ENCODE assay signal across 8 cellular contexts in the genomic region with DNA sequence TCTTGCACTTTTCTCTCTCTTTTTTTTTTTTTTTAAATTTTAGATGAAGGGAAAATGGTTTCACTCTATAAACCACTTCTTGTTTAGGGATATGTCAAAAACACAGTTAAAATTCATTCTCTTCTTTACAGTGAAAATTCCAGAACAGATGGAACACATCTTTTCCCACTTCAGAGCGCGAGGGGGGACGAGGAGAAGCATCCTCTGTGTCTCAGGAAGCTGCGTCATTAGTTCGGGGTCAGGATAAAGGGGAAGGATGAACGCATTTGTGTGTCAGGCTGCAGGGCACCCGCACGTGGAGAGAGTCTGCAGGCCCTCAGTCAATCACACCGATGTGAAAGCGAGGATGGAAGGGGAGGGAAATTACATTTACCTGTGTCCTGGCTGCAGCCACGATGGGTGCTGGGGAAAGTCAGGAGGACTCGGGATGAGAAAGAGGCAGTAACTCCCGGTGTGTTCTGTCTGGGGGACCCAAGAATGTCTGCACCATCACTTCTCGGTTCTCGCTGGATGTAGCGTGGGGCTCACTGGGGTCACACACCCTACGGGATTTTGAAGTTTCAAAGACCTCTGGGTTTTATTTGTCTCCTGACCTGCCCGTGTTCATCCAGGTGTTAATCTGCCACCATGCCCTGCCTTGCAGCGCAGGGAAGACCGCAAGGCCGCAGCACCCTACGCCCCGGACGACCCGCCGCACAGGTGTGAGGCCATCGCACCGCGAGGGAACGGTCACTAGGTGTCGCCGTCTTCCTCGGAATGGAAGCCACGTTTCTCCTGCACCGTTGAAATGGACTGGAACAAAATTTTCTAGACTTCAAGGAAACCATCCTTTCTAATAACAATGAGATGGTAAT.
DNase-seq lines count a peak whose midpoint lies in the region; ATAC-seq, FAIRE-seq and TF ChIP-seq lines count a peak whose summit lies in the region.

No MANE protein-coding gene starts in this region.

- POLR2A ChIA-PET in CD4-positive, alpha-beta memory T cell (lab: Charles Lee; ENCODE audit: partially characterized antibody) = no interaction called here
- POLR2A ChIA-PET in HepG2 (lab: Yijun Ruan, JAX) = no interaction called here

- DNase-seq in CD4-positive, alpha-beta memory T cell = peak; percentile 62 to 73 (median 64)
- peak; percentile 60 for DNase-seq in activated CD4-positive, alpha-beta T cell treated with anti-CD3 and anti-CD28 coated beads for 1 hour
- DNase-seq in cerebellar cortex (ENCODE audit: low spot score) (peak; percentile 21), HepG2 (ENCODE audit: low spot score) (peak; percentile 28)
- DNase-seq in stimulated activated CD4-positive, alpha-beta T cell treated with anti-CD3 and anti-CD28 coated beads, TNF-alpha, amount 100 ng/mL, for 4 hours (ENCODE audit: low read depth in 3 of 3) = peak; percentile 58 to 63 (median 59)

- no TSS peak for BruUV-seq in HepG2 (replicated peaks; lab: Mats Ljungman, UMichigan)

- no peaks in the 10 kb centered on the region for H3K27me3 ChIP-seq in CD4-positive, alpha-beta memory T cell (ENCODE audit: insufficient read depth, low read length)
- peaks cover 5 to 66% of the 10 kb centered on the region in 2 experiments for H3K27me3 ChIP-seq in HepG2 (ENCODE audit: control insufficient read depth in 1 of 2, insufficient read depth in 2 of 2, low read length in 2 of 2)

- no peaks in the 10 kb centered on the region for H3K4me1 ChIP-seq in CD4-positive, alpha-beta memory T cell (ENCODE audit: insufficient read depth, low read length)
- H3K4me1 ChIP-seq in HepG2 (ENCODE audit: insufficient read depth, low read length) = no peaks in the 10 kb centered on the region

- no peak overlapping the region for H3K27ac ChIP-seq in CD4-positive, alpha-beta memory T cell (ENCODE audit: low read depth, low read length)
- no peak overlapping the region for H3K27ac ChIP-seq in HepG2 (ENCODE audit: extremely low read length, insufficient read depth, low read length)

- TF ChIP-seq POLR2A in HepG2 (IDR thresholded peaks at IDR 0.05; ENCODE audit: insufficient read depth in 1 of 2, low read depth in 2 of 2, low read length in 2 of 2) = no peak

- H3K4me2 ChIP-seq in HepG2 (ENCODE audit: low read depth, low read length) = no peak overlapping the region

- H3K36me3 Mint-ChIP-seq in CD4-positive, alpha-beta memory T cell = no peaks in the 10 kb centered on the region

- peaks cover 0 to 2% of the 10 kb centered on the region in 2 donors for H3K27me3 Mint-ChIP-seq in CD4-positive, alpha-beta memory T cell

- in situ Hi-C loops in HepG2 (cut with HindIII; ENCODE audit: extremely low pct_ligation_motif_present, low pct_unique_long_range_greater_than_20kb) = loop anchor here (25.0 kb wide), 1 partner anchor 523 kb away; no protein-coding TSS in a partner anchor

- CTCF ChIA-PET in CD4-positive, alpha-beta memory T cell (lab: Charles Lee; ENCODE audit: partially characterized antibody) = interaction anchor here (0.8 to 6.0 kb wide), 11 partner anchors 12 to 1528 kb away, joined by 3 to 68 read pairs (median 4); no protein-coding TSS in a partner anchor
- CTCF ChIA-PET in HepG2 (lab: Yijun Ruan, JAX; ENCODE audit: low intra/inter-chr PET ratio, low total read pairs) = interaction anchor here (2.3 to 2.6 kb wide), 2 partner anchors 1417 to 1528 kb away, joined by 7 to 9 read pairs; no protein-coding TSS in a partner anchor

- ATAC-seq in GM19463 (IDR thresholded peaks at IDR 0.05; ENCODE audit: unreplicated experiment) (peak; percentile 69), HepG2 (peak; percentile 94), GM21367 (IDR thresholded peaks at IDR 0.05; ENCODE audit: unreplicated experiment) (no peak)

- no peaks in the 10 kb centered on the region for H4K20me1 ChIP-seq in HepG2 (ENCODE audit: insufficient read depth, low read length)

- H3K79me2 ChIP-seq in HepG2 (ENCODE audit: insufficient read depth, low read length) = no peaks in the 10 kb centered on the region

- peak overlapping the region in 3 of 7 donors; percentile 61 to 84 (median 67) for H3K27ac Mint-ChIP-seq in CD4-positive, alpha-beta memory T cell

- intact Hi-C loops in CD4-positive, alpha-beta memory T cell (cut with micrococcal nuclease) = loop anchor here (1.0 to 10.0 kb wide), 5 partner anchors 42 to 1528 kb away; no protein-coding TSS in a partner anchor
- intact Hi-C loops in HepG2 (cut with micrococcal nuclease; ENCODE audit: unreplicated experiment) = loop anchor here (1.0 to 10.0 kb wide), 3 partner anchors 536 to 1528 kb away; no protein-coding TSS in a partner anchor

- TF ChIP-seq EP300 in HepG2 (IDR thresholded peaks at IDR 0.05; ENCODE audit: low read depth in 2 of 2, low read length in 2 of 2) (no peak), HepG2 (CRISPR knock-in tag; IDR thresholded peaks at IDR 0.05; ENCODE audit: borderline replicate concordance) (no peak)

- FAIRE-seq in HepG2 (lab: Jason Lieb, UNC) = peak; percentile 63

- no peak overlapping the region for H3K4me3 ChIP-seq in CD4-positive, alpha-beta memory T cell (ENCODE audit: low read length in 2 of 2)
- H3K4me3 ChIP-seq in HepG2 (replicated peaks in 1 of 3; ENCODE audit: insufficient read depth in 1 of 3, low read depth in 2 of 3, low read length in 3 of 3) = no peak overlapping the region

- no peaks in the 10 kb centered on the region for H3K36me3 ChIP-seq in CD4-positive, alpha-beta memory T cell (ENCODE audit: insufficient read depth, low read length)
- H3K36me3 ChIP-seq in HepG2 (replicated peaks in 1 of 2; ENCODE audit: control insufficient read depth in 1 of 2, insufficient read depth in 2 of 2, low read length in 2 of 2) = no peaks in the 10 kb centered on the region

- WGBS in HepG2 (ENCODE audit: low lambda C conversion rate) = 18% methylated on average over 20 of the region's 35 CpGs

- peak; percentile 86 for TF ChIP-seq RAD21 in HepG2 (CRISPR knock-in tag; IDR thresholded peaks at IDR 0.05)

- peaks cover 0 to 9% (median 5%) of the 10 kb centered on the region in 4 donors for H3K4me1 Mint-ChIP-seq in CD4-positive, alpha-beta memory T cell

- peak overlapping the region in 2 of 8 donors; percentile 45 to 77 for H3K4me3 Mint-ChIP-seq in CD4-positive, alpha-beta memory T cell

- TF ChIP-seq CTCF in LNCAP (IDR thresholded peaks at IDR 0.05) = peak; percentile 96
- peak; percentile 94 for TF ChIP-seq CTCF in HepG2 (CRISPR knock-in tag; IDR thresholded peaks at IDR 0.05)

- no peaks in the 10 kb centered on the region for H3K9me3 ChIP-seq in CD4-positive, alpha-beta memory T cell (ENCODE audit: control insufficient read depth in 1 of 2, low read length in 2 of 2)
- H3K9me3 ChIP-seq in HepG2 (ENCODE audit: low read length) = no peaks in the 10 kb centered on the region

- no peak overlapping the region for H2AFZ ChIP-seq in HepG2 (ENCODE audit: low read length)

- no peak overlapping the region for H3K9ac ChIP-seq in HepG2 (ENCODE audit: insufficient read depth, low read depth, low read length)

- H3K9me3 Mint-ChIP-seq in CD4-positive, alpha-beta memory T cell = no peaks in the 10 kb centered on the region

TF ChIP-seq in HepG2, 621 proteins besides CTCF, POLR2A, EP300 and RAD21 (continues in another document):
- TF ChIP-seq ELF3 (CRISPR knock-in tag; IDR thresholded peaks at IDR 0.05) = 0 out of 2 replicates have a peak, but pooled peaks have one; percentile 19
- no peak for TF ChIP-seq ZNF83 (CRISPR knock-in tag; IDR thresholded peaks at IDR 0.05; ENCODE audit: borderline replicate concordance)
- TF ChIP-seq STAG1 (CRISPR knock-in tag; IDR thresholded peaks at IDR 0.05) = peak; percentile 99
- no peak for TF ChIP-seq CHD2 (IDR thresholded peaks at IDR 0.05; ENCODE audit: low read depth, low read length)
- TF ChIP-seq KDM2A (CRISPR knock-in tag; IDR thresholded peaks at IDR 0.05; ENCODE audit: borderline replicate concordance, low read depth) = peak; percentile 78; the same call in 1 of the 2 replicates
- TF ChIP-seq EZH2 (conservative IDR thresholded peaks at IDR 0.05; ENCODE audit: low read depth, low read length) = peak; percentile 56
- TF ChIP-seq ATF2 (CRISPR knock-in tag; IDR thresholded peaks at IDR 0.05) = 0 out of 2 replicates have a peak, but pooled peaks have one; percentile 53
- TF ChIP-seq HMGXB4 (CRISPR knock-in tag; IDR thresholded peaks at IDR 0.05; ENCODE audit: borderline replicate concordance in 1 of 2, low read depth in 1 of 2) = 0 out of 4 replicates have a peak, but pooled peaks of 1 of the 2 experiments have one; percentile 19
- peak; percentile 41 for TF ChIP-seq YY1 (IDR thresholded peaks at IDR 0.05; ENCODE audit: insufficient read depth, insufficient replicate concordance, low read depth, low read length)
- TF ChIP-seq ZNF44 (CRISPR knock-in tag; IDR thresholded peaks at IDR 0.05) = no peak
- TF ChIP-seq SALL1 (CRISPR knock-in tag; IDR thresholded peaks at IDR 0.05) = peak; percentile 32; the same call in 1 of the 2 replicates
- 0 out of 2 replicates have a peak, but pooled peaks have one; percentile 19 for TF ChIP-seq ZFX (CRISPR knock-in tag; IDR thresholded peaks at IDR 0.05; ENCODE audit: low read depth)
- peak; percentile 29; the same call in 1 of the 2 replicates for TF ChIP-seq BCL6 (CRISPR knock-in tag; IDR thresholded peaks at IDR 0.05)
- TF ChIP-seq SMC3 (IDR thresholded peaks at IDR 0.05; ENCODE audit: low read length) = peak; percentile 77
